ENCODE assay signal across 8 cellular contexts in the genomic region with DNA sequence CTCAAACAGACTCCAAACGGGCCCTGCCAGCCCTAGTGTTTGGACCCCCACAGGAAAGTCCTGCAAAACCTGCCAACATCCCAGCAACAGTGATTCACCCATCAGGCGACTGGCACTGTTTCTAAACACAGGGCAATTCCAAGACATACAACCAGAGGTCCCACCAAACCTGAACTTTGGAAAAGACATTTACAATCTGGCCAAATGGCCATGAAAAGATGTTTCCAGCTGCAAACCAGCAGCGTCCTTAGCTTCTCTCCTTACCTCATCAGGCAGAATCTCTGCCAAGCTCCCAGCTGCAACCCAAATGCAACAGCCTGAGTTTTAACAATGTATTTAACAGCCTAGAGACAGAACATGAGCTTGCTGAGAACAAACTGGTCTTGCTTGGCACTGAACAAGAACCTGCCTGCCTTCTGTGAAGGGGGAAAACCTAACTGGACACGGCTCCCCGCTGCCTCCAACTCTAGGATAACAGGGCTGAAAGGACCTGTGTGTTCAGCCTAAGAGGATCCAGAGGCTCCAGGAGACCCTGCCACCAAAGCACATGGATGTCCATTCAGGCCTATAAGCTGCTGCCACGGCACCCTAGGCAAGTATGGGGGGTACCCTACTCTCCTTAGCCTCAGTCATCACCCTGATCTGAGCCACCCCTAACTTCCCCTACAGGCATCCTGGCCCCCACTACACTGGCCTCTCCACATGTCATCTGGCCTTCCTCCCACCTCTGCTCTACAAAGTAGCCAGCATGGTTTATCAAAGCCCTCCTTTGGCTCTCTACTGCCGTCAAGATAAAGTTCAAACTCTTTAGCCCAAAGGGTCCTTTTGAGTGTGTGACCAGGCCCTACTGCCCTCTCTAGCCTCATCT. TPM values are rescaled to one million over a fixed set of nuclear protein-coding genes. Genes with fewer than 3 reads are reported as not detected.
DNase-seq lines count a peak whose midpoint lies in the region; ATAC-seq, FAIRE-seq and TF ChIP-seq lines count a peak whose summit lies in the region.

No MANE protein-coding gene starts in this region.

- peak; percentile 20 for ATAC-seq in HG03354 (IDR thresholded peaks at IDR 0.05; ENCODE audit: poor library complexity, severe bottlenecking, unreplicated experiment)
- no peak for ATAC-seq in HG03439 (IDR thresholded peaks at IDR 0.05; ENCODE audit: unreplicated experiment)

- H4K20me1 ChIP-seq in endothelial cell of umbilical vein (replicated peaks; ENCODE audit: control insufficient read depth, extremely low read depth, insufficient read depth, low read length) (no peaks in the 10 kb centered on the region), neural progenitor cell (ENCODE audit: low read depth) (no peaks in the 10 kb centered on the region)

- H3K27ac ChIP-seq in endothelial cell of umbilical vein (ENCODE audit: insufficient read depth, low read depth, low read length) (no peak overlapping the region), muscle layer of duodenum (ENCODE audit: low read length) (peak overlapping the region; percentile 54), neural progenitor cell (no peak overlapping the region)

- no peak for TF ChIP-seq POLR2A in endothelial cell of umbilical vein (IDR thresholded peaks at IDR 0.05; ENCODE audit: low read depth, low read length)

- H3K9me3 ChIP-seq in endothelial cell of umbilical vein (replicated peaks; ENCODE audit: control insufficient read depth, insufficient read depth, low read length) (no peaks in the 10 kb centered on the region), muscle layer of duodenum (ENCODE audit: control insufficient read depth in 1 of 2, low read length in 2 of 2) (no peaks in the 10 kb centered on the region), neural progenitor cell (ENCODE audit: low read depth) (no peaks in the 10 kb centered on the region)

- H3K27me3 Mint-ChIP-seq in neural progenitor cell (ENCODE audit: insufficient read depth, low read depth), result peaks cover 20% of the 10 kb centered on the region

- peaks cover 2% of the 10 kb centered on the region for H3K36me3 Mint-ChIP-seq in neural progenitor cell

- H3K4me3 Mint-ChIP-seq in neural progenitor cell, result no peak overlapping the region

- H3K27ac Mint-ChIP-seq in neural progenitor cell, result no peak overlapping the region

- CTCF ChIA-PET in endothelial cell of umbilical vein (lab: Charles Lee), result interaction anchor here (1.2 kb wide), 1 partner anchor 15 kb away, joined by 4 read pairs; no protein-coding TSS in a partner anchor

- POLR2A ChIA-PET in endothelial cell of umbilical vein (lab: Charles Lee), result no interaction called here

- peak; percentile 43 for TF ChIP-seq CTCF in AG09319 (IDR thresholded peaks at IDR 0.05; ENCODE audit: low read depth, low read length)
- TF ChIP-seq CTCF in endothelial cell of umbilical vein (IDR thresholded peaks at IDR 0.05; ENCODE audit: extremely low read depth in 1 of 2, insufficient read depth in 1 of 2, low read depth in 1 of 2, low read length in 2 of 2), result peak in 1 of 2 donors; percentile 2
- TF ChIP-seq CTCF in neural progenitor cell (IDR thresholded peaks at IDR 0.05), result no peak

- H3K9ac ChIP-seq in endothelial cell of umbilical vein (replicated peaks; ENCODE audit: extremely low read depth, insufficient read depth, low read length), result no peak overlapping the region
- H3K9ac ChIP-seq in neural progenitor cell, result no peak overlapping the region

- no TSS peak for BruUV-seq in endothelial cell of umbilical vein (replicated peaks; lab: Mats Ljungman, UMichigan)

- H3K79me2 ChIP-seq in endothelial cell of umbilical vein (ENCODE audit: control insufficient read depth, insufficient read depth, low read length), result no peaks in the 10 kb centered on the region
- no peaks in the 10 kb centered on the region for H3K79me2 ChIP-seq in neural progenitor cell (ENCODE audit: low read depth)

- no peaks in the 10 kb centered on the region for H3K4me1 ChIP-seq in endothelial cell of umbilical vein (ENCODE audit: control insufficient read depth, extremely low read depth, insufficient read depth, low read length)
- peaks cover 20 to 60% of the 10 kb centered on the region in 2 donors for H3K4me1 ChIP-seq in muscle layer of duodenum (ENCODE audit: control insufficient read depth in 1 of 2, insufficient read depth in 2 of 2, low read length in 2 of 2)
- no peaks in the 10 kb centered on the region for H3K4me1 ChIP-seq in neural progenitor cell

- dilution Hi-C loops in endothelial cell of umbilical vein (cut with MboI; ENCODE audit: extremely low pct_ligation_motif_present, low sequenced_read_pairs), result no loop called here

- peaks cover 2 to 3% of the 10 kb centered on the region in 2 experiments for H3K36me3 ChIP-seq in endothelial cell of umbilical vein (ENCODE audit: control insufficient read depth in 2 of 2, extremely low read depth in 1 of 2, insufficient read depth in 2 of 2, low read length in 2 of 2)
- H3K36me3 ChIP-seq in muscle layer of duodenum (ENCODE audit: control insufficient read depth in 1 of 2, insufficient read depth in 2 of 2, low read length in 2 of 2), result peaks cover 9 to 16% of the 10 kb centered on the region in 2 donors
- no peaks in the 10 kb centered on the region for H3K36me3 ChIP-seq in neural progenitor cell

- intact Hi-C loops in endothelial cell of umbilical vein (cut with micrococcal nuclease), result no loop called here

- DNase-seq in AG09319 (ENCODE audit: extremely low read depth, low read depth) (peak; percentile 79), endothelial cell of umbilical vein (ENCODE audit: low read depth, low spot score) (peak; percentile 41), neural progenitor cell (ENCODE audit: low spot score) (no peak), D341Med (ENCODE audit: low spot score) (no peak)
- no peak for DNase-seq in activated CD4-positive, alpha-beta T cell treated with anti-CD3 and anti-CD28 coated beads, Interleukin-2, amount 50 U/mL, for 1 hour

- H3K4me2 ChIP-seq in endothelial cell of umbilical vein (ENCODE audit: insufficient read depth, low read length), result no peak overlapping the region
- H3K4me2 ChIP-seq in neural progenitor cell, result no peak overlapping the region

- H3F3A ChIP-seq in neural progenitor cell (ENCODE audit: low read depth), result no peaks in the 10 kb centered on the region

- H3K9me1 ChIP-seq in endothelial cell of umbilical vein (replicated peaks; ENCODE audit: control insufficient read depth, extremely low read depth, insufficient read depth, low read length), result no peaks in the 10 kb centered on the region

- peaks cover 10% of the 10 kb centered on the region for H3K4me1 Mint-ChIP-seq in neural progenitor cell

- H3K4me3 ChIP-seq in endothelial cell of umbilical vein (replicated peaks in 1 of 3; ENCODE audit: insufficient read depth in 1 of 3, low read depth in 1 of 3, low read length in 3 of 3), result no peak overlapping the region
- no peak overlapping the region for H3K4me3 ChIP-seq in muscle layer of duodenum (ENCODE audit: low read depth in 1 of 2, low read length in 2 of 2)
- H3K4me3 ChIP-seq in neural progenitor cell, result no peak overlapping the region

- H2AFZ ChIP-seq in endothelial cell of umbilical vein (ENCODE audit: low read depth, low read length), result no peak overlapping the region
- H2AFZ ChIP-seq in neural progenitor cell (replicated peaks), result no peak overlapping the region

- FAIRE-seq in endothelial cell of umbilical vein (lab: Jason Lieb, UNC), result no peak

- H3K9me3 Mint-ChIP-seq in neural progenitor cell, result no peaks in the 10 kb centered on the region

- H3K27me3 ChIP-seq in endothelial cell of umbilical vein (ENCODE audit: control insufficient read depth in 2 of 2, insufficient read depth in 2 of 2, low read length in 2 of 2), result no peaks in the 10 kb centered on the region
- H3K27me3 ChIP-seq in muscle layer of duodenum (ENCODE audit: low read depth, low read length), result no peaks in the 10 kb centered on the region
- peaks cover 16% of the 10 kb centered on the region for H3K27me3 ChIP-seq in neural progenitor cell

TF ChIP-seq in endothelial cell of umbilical vein, 7 proteins besides CTCF, POLR2A, EP300 and RAD21:
- no peak for TF ChIP-seq EZH2 (IDR thresholded peaks at IDR 0.05; ENCODE audit: borderline replicate concordance, low read depth, low read length, severe bottlenecking)
- no peak for TF ChIP-seq MYC (IDR thresholded peaks at IDR 0.05; ENCODE audit: low read depth, low read length)
- no peak for TF ChIP-seq POLR2AphosphoS5 (IDR thresholded peaks at IDR 0.05; ENCODE audit: insufficient read depth, low read depth, low read length)
- no peak for TF ChIP-seq MAX (IDR thresholded peaks at IDR 0.05; ENCODE audit: insufficient read depth, insufficient read length)
- TF ChIP-seq GATA2 (IDR thresholded peaks at IDR 0.05; ENCODE audit: insufficient read depth, insufficient read length, low read depth, low read length), result no peak
- no peak for TF ChIP-seq JUN (IDR thresholded peaks at IDR 0.05; ENCODE audit: borderline replicate concordance, insufficient read depth, insufficient read length, low read depth)
- no peak for TF ChIP-seq FOS (IDR thresholded peaks at IDR 0.05; ENCODE audit: borderline replicate concordance, insufficient read depth, low read length)
TF ChIP-seq in endothelial cell of umbilical vein: peak in this region for 0.

RNA-seq across cellular contexts. Expression of gene P4HA2, which starts 5.6 kb away (rescaled TPM):
- total RNA-seq in endothelial cell of umbilical vein (37.4 and 37.6 TPM in 2 replicates), neural progenitor cell (ENCODE audit: low replicate concordance) (12.4 and 15.9 TPM in 2 replicates)
- 58.7 and 67.1 TPM in 2 replicates for polyA plus RNA-seq in endothelial cell of umbilical vein
- 47.2 and 48.0 TPM in 2 replicates for polyA plus RNA-seq in endothelial cell of umbilical vein (2011; cell fraction: cytosol; rRNA removed)
- polyA plus RNA-seq in endothelial cell of umbilical vein (2011; cell fraction: nucleus; rRNA removed), result 46.7 and 48.4 TPM in 2 replicates
- 48.9 and 64.0 TPM in 2 replicates for polyA plus RNA-seq in endothelial cell of umbilical vein (2012)
- polyA minus RNA-seq in endothelial cell of umbilical vein, result 66.9 and 75.4 TPM in 2 replicates
- 9.8 TPM for polyA minus RNA-seq in endothelial cell of umbilical vein (2011; cell fraction: cytosol; rRNA and poly(A)+ RNA removed)
- 19.0 and 19.4 TPM in 2 replicates for polyA minus RNA-seq in endothelial cell of umbilical vein (2011; cell fraction: nucleus; rRNA and poly(A)+ RNA removed)

RNA-seq across cellular contexts. Expression of gene PDLIM4, which starts 35.5 kb away (rescaled TPM):
- total RNA-seq in endothelial cell of umbilical vein (65.7 and 69.8 TPM in 2 replicates), neural progenitor cell (ENCODE audit: low replicate concordance) (8.3 and 10.3 TPM in 2 replicates)
- 112 and 193 TPM in 2 replicates for polyA plus RNA-seq in endothelial cell of umbilical vein
- polyA plus RNA-seq in endothelial cell of umbilical vein (2011; cell fraction: cytosol; rRNA removed), result 94.1 and 114 TPM in 2 replicates
- polyA plus RNA-seq in endothelial cell of umbilical vein (2011; cell fraction: nucleus; rRNA removed), result 80.4 and 107 TPM in 2 replicates
- polyA plus RNA-seq in endothelial cell of umbilical vein (2012), result 68.2 and 80.0 TPM in 2 replicates
- polyA minus RNA-seq in endothelial cell of umbilical vein, result 33.7 and 46.4 TPM in 2 replicates
- not detected for polyA minus RNA-seq in endothelial cell of umbilical vein (2011; cell fraction: cytosol; rRNA and poly(A)+ RNA removed)
- polyA minus RNA-seq in endothelial cell of umbilical vein (2011; cell fraction: nucleus; rRNA and poly(A)+ RNA removed), result 27.0 and 33.2 TPM in 2 replicates

Comparison
In these comparisons a context has a peak if more than half of its experiments do, and no peak if none do; other contexts are left out.
1. DNase-seq: peak in AG09319 (single experiment) and endothelial cell of umbilical vein (single experiment); none in activated CD4-positive, alpha-beta T cell treated with anti-CD3 and anti-CD28 coated beads, Interleukin-2, amount 50 U/mL, for 1 hour (single experiment), neural progenitor cell (single experiment) and D341Med (single experiment).